22 cellular contexts compared by ENCODE assay signal in genomic region chrX:130702867-130703707, GRCh38.
DNase-seq lines count a peak whose midpoint lies in the region; ATAC-seq, FAIRE-seq and TF ChIP-seq lines count a peak whose summit lies in the region.
"Had no signal": no experiment of that assay in that cellular context is flagged by ENCODE, and none has a peak within 500 bp of the region (broad histone marks: within the 10 kb centered on the region; RNA-seq: fewer than 3 reads in every experiment).

No MANE protein-coding gene starts in this region.

- peak; percentile 30 for FAIRE-seq in H54 (lab: Jason Lieb, UNC)

- H3K36me3 ChIP-seq in liver (ENCODE audit: control insufficient read depth in 4 of 4, insufficient read depth in 3 of 4, low read depth in 1 of 4, low read length in 3 of 4) (no peaks in the 10 kb centered on the region), endodermal cell (ENCODE audit: control insufficient read depth, insufficient read depth, low read length) (no peaks in the 10 kb centered on the region)
- H3K36me3 ChIP-seq: left ventricle myocardium inferior, right atrium auricular region, thyroid gland had no signal

- no peak overlapping the region for H3K4me3 ChIP-seq in liver (ENCODE audit: low read depth in 1 of 3, low read length in 3 of 3)
- H3K4me3 ChIP-seq in endodermal cell (ENCODE audit: low read length) = no peak overlapping the region
- H3K4me3 ChIP-seq: left ventricle myocardium inferior, right atrium auricular region, thyroid gland had no signal

- TF ChIP-seq CTCF in liver (IDR thresholded peaks at IDR 0.05; ENCODE audit: low read depth, low read length, missing input control) (no peak), endodermal cell (conservative IDR thresholded peaks at IDR 0.05) (no peak)

- H3K4me1 Mint-ChIP-seq in activated T-cell treated with anti-CD3 and anti-CD28 coated beads, Interleukin-2, amount 50 U/mL, for 4 hours (ENCODE audit: low read depth) = no peaks in the 10 kb centered on the region
- peaks cover 2% of the 10 kb centered on the region for H3K4me1 Mint-ChIP-seq in endodermal cell
- H3K4me1 Mint-ChIP-seq: activated CD4-positive, alpha-beta T cell treated with anti-CD3 and anti-CD28 coated beads for 36 hours; activated CD8-positive, alpha-beta memory T cell treated with anti-CD3 and anti-CD28 coated beads, Interleukin-2, amount 10 ng/mL, durations not matched to agents 7 days and 5 days; activated naive CD8-positive, alpha-beta T cell treated with anti-CD3 and anti-CD28 coated beads, Interleukin-2, amount 50 U/mL, for 24 hours; stimulated activated naive B cell treated with anti-CD40 and anti-IgM and Interleukin-4, amounts not matched to agents 10 μg/mL and 1 μg/mL and 100 μg/mL, for 72 hours had no signal

- TF ChIP-seq RAD21 in liver (IDR thresholded peaks at IDR 0.05) = no peak

- H3K27ac Mint-ChIP-seq in endodermal cell = no peak overlapping the region
- H3K27ac Mint-ChIP-seq: activated CD4-positive, alpha-beta T cell treated with anti-CD3 and anti-CD28 coated beads for 36 hours; activated CD8-positive, alpha-beta memory T cell treated with anti-CD3 and anti-CD28 coated beads, Interleukin-2, amount 10 ng/mL, durations not matched to agents 7 days and 5 days; activated naive CD8-positive, alpha-beta T cell treated with anti-CD3 and anti-CD28 coated beads, Interleukin-2, amount 50 U/mL, for 24 hours; stimulated activated naive B cell treated with anti-CD40 and anti-IgM and Interleukin-4, amounts not matched to agents 10 μg/mL and 1 μg/mL and 100 μg/mL, for 72 hours had no signal

- no peak overlapping the region for H3K4me3 Mint-ChIP-seq in activated T-cell treated with anti-CD3 and anti-CD28 coated beads, Interleukin-2, amount 50 U/mL, for 4 hours
- H3K4me3 Mint-ChIP-seq in endodermal cell = no peak overlapping the region
- H3K4me3 Mint-ChIP-seq: activated CD4-positive, alpha-beta T cell treated with anti-CD3 and anti-CD28 coated beads for 36 hours; activated CD8-positive, alpha-beta memory T cell treated with anti-CD3 and anti-CD28 coated beads, Interleukin-2, amount 10 ng/mL, durations not matched to agents 7 days and 5 days; activated naive CD8-positive, alpha-beta T cell treated with anti-CD3 and anti-CD28 coated beads, Interleukin-2, amount 50 U/mL, for 24 hours; stimulated activated naive B cell treated with anti-CD40 and anti-IgM and Interleukin-4, amounts not matched to agents 10 μg/mL and 1 μg/mL and 100 μg/mL, for 72 hours had no signal

- TF ChIP-seq POLR2A in H54 (IDR thresholded peaks at IDR 0.05; ENCODE audit: low read depth, low read length) = no peak

- whole genome bisulfite sequencing in liver = 76% methylated on average over 6 of the region's 6 CpGs
- 97 to 100% methylated on average over 2 to 5 of the region's 6 CpGs for WGBS in endodermal cell (ENCODE audit: insufficient coverage in 1 of 2, insufficient read length in 1 of 2), 2 experiments

- peaks cover 0 to 2% (median 0%) of the 10 kb centered on the region in 4 donors for H3K27me3 ChIP-seq in liver (ENCODE audit: control insufficient read depth in 4 of 4, insufficient read depth in 4 of 4, low read length in 3 of 4)
- H3K27me3 ChIP-seq in endodermal cell (ENCODE audit: control insufficient read depth, insufficient read depth, low read length, poor library complexity, severe bottlenecking) = no peaks in the 10 kb centered on the region
- H3K27me3 ChIP-seq: right atrium auricular region, thyroid gland had no signal

- no peaks in the 10 kb centered on the region for H3K27me3 Mint-ChIP-seq in activated T-cell treated with anti-CD3 and anti-CD28 coated beads, Interleukin-2, amount 50 U/mL, for 4 hours (ENCODE audit: low read depth)
- H3K27me3 Mint-ChIP-seq in endodermal cell (ENCODE audit: insufficient read depth) = no peaks in the 10 kb centered on the region
- H3K27me3 Mint-ChIP-seq: activated CD4-positive, alpha-beta T cell treated with anti-CD3 and anti-CD28 coated beads for 36 hours; activated CD8-positive, alpha-beta memory T cell treated with anti-CD3 and anti-CD28 coated beads, Interleukin-2, amount 10 ng/mL, durations not matched to agents 7 days and 5 days; activated naive CD8-positive, alpha-beta T cell treated with anti-CD3 and anti-CD28 coated beads, Interleukin-2, amount 50 U/mL, for 24 hours; stimulated activated naive B cell treated with anti-CD40 and anti-IgM and Interleukin-4, amounts not matched to agents 10 μg/mL and 1 μg/mL and 100 μg/mL, for 72 hours had no signal

- no peaks in the 10 kb centered on the region for H3K9me3 ChIP-seq in liver (ENCODE audit: control insufficient read depth in 4 of 4, low read length in 3 of 4)
- H3K9me3 ChIP-seq in endodermal cell (ENCODE audit: control insufficient read depth, low read length) = no peaks in the 10 kb centered on the region
- H3K9me3 ChIP-seq: left ventricle myocardium inferior, right atrium auricular region, thyroid gland had no signal

- peaks cover 0 to 2% (median 0%) of the 10 kb centered on the region in 4 donors for H3K4me1 ChIP-seq in liver (ENCODE audit: control insufficient read depth in 4 of 4, insufficient read depth in 4 of 4, low read length in 3 of 4)
- H3K4me1 ChIP-seq in endodermal cell (ENCODE audit: control insufficient read depth, insufficient read depth, low read length) = no peaks in the 10 kb centered on the region
- H3K4me1 ChIP-seq: right atrium auricular region, thyroid gland had no signal

- peaks cover 8% of the 10 kb centered on the region for H3K36me3 Mint-ChIP-seq in activated T-cell treated with anti-CD3 and anti-CD28 coated beads, Interleukin-2, amount 50 U/mL, for 4 hours (ENCODE audit: insufficient read depth)
- H3K36me3 Mint-ChIP-seq in endodermal cell (ENCODE audit: low read depth) = no peaks in the 10 kb centered on the region
- H3K36me3 Mint-ChIP-seq: activated CD8-positive, alpha-beta memory T cell treated with anti-CD3 and anti-CD28 coated beads, Interleukin-2, amount 10 ng/mL, durations not matched to agents 7 days and 5 days; stimulated activated naive B cell treated with anti-CD40 and anti-IgM and Interleukin-4, amounts not matched to agents 10 μg/mL and 1 μg/mL and 100 μg/mL, for 72 hours had no signal

- H3K27ac ChIP-seq in liver (ENCODE audit: low read depth in 1 of 2, low read length in 2 of 2) (no peak overlapping the region), endodermal cell (ENCODE audit: low read depth, low read length) (no peak overlapping the region)
- H3K27ac ChIP-seq: KMS-11, right atrium auricular region, thyroid gland had no signal

- no peak for DNase-seq in H54 (ENCODE audit: insufficient read length, low spot score)
- DNase-seq in astrocyte of the hippocampus (ENCODE audit: low read depth, low spot score) = peak; percentile 15
- DNase-seq in activated T-cell treated with anti-CD3 and anti-CD28 coated beads, Interleukin-2, amount 50 U/mL, for 4 hours = no peak
- DNase-seq in MV-4-11 (lab: John Stamatoyannopoulos, UW) = no peak
- no peak for DNase-seq in endodermal cell
- DNase-seq: activated CD4-positive, alpha-beta T cell treated with anti-CD3 and anti-CD28 coated beads for 36 hours; activated CD8-positive, alpha-beta memory T cell treated with anti-CD3 and anti-CD28 coated beads, Interleukin-2, amount 10 ng/mL, durations not matched to agents 7 days and 5 days; activated effector memory CD4-positive, alpha-beta T cell treated with Interleukin-2 at 50 U/mL for 16 hours; activated naive CD8-positive, alpha-beta T cell treated with anti-CD3 and anti-CD28 coated beads, Interleukin-2, amount 50 U/mL, for 24 hours; C1 segment of cervical spinal cord; erythroblast; head of caudate nucleus; left ventricle myocardium inferior; NCI-H1092; NCI-H2081; NCI-H510A; stimulated activated naive B cell treated with anti-CD40 and anti-IgM and Interleukin-4, amounts not matched to agents 10 μg/mL and 1 μg/mL and 100 μg/mL, for 72 hours; thyroid gland had no signal

- H3K9ac ChIP-seq in liver (ENCODE audit: low read depth in 1 of 2, low read length in 2 of 2) (no peak overlapping the region), endodermal cell (ENCODE audit: extremely low read depth, low read length, poor library complexity, severe bottlenecking) (no peak overlapping the region)
- H3K9ac ChIP-seq: KMS-11 had no signal

- no peaks in the 10 kb centered on the region for H3K9me3 Mint-ChIP-seq in activated T-cell treated with anti-CD3 and anti-CD28 coated beads, Interleukin-2, amount 50 U/mL, for 4 hours
- H3K9me3 Mint-ChIP-seq in endodermal cell = no peaks in the 10 kb centered on the region
- H3K9me3 Mint-ChIP-seq: activated naive CD8-positive, alpha-beta T cell treated with anti-CD3 and anti-CD28 coated beads, Interleukin-2, amount 50 U/mL, for 24 hours; stimulated activated naive B cell treated with anti-CD40 and anti-IgM and Interleukin-4, amounts not matched to agents 10 μg/mL and 1 μg/mL and 100 μg/mL, for 72 hours had no signal

- ATAC-seq in activated T-cell treated with anti-CD3 and anti-CD28 coated beads, Interleukin-2, amount 50 U/mL, for 4 hours = no peak
- ATAC-seq in GM21447 (IDR thresholded peaks at IDR 0.05; ENCODE audit: unreplicated experiment) = no peak
- ATAC-seq: activated CD4-positive, alpha-beta T cell treated with anti-CD3 and anti-CD28 coated beads for 36 hours; activated CD8-positive, alpha-beta memory T cell treated with anti-CD3 and anti-CD28 coated beads, Interleukin-2, amount 10 ng/mL, durations not matched to agents 7 days and 5 days; activated naive CD8-positive, alpha-beta T cell treated with anti-CD3 and anti-CD28 coated beads, Interleukin-2, amount 50 U/mL, for 24 hours; stimulated activated naive B cell treated with anti-CD40 and anti-IgM and Interleukin-4, amounts not matched to agents 10 μg/mL and 1 μg/mL and 100 μg/mL, for 72 hours had no signal

TF ChIP-seq in liver, 16 proteins besides CTCF, POLR2A, EP300 and RAD21:
- TF ChIP-seq SP1 (IDR thresholded peaks at IDR 0.05) (peak; percentile 30), FOXA1 (IDR thresholded peaks at IDR 0.05) (no peak), RXRA (IDR thresholded peaks at IDR 0.05) (no peak), HNF4A (conservative IDR thresholded peaks at IDR 0.05) (peak; percentile 32 to 62)
